Comparison of ENCODE assay signal across 31 cellular contexts in the genomic region with DNA sequence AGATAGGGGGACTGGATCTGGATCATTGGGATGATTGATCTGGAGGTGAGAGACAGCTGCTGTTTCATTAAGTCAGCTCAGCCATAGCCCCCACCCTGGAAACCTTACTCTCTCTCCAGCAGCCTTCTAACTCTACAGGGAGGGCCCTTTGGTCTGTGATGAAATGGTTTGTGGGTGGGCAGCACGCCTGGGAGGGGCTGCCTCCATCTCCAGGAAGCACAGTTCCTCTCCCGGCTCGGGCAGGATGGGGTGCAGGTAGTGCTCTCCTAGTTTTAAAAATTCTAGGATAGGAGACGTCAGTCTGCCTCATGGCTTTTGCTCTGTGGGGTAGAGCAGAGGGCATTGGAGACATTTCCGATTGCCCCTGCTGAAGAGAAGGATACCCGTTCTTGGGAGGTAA.
"Had no signal": no experiment of that assay in that cellular context is flagged by ENCODE, and none has a peak within 500 bp of the region (broad histone marks: within the 10 kb centered on the region; RNA-seq: fewer than 3 reads in every experiment).

No MANE protein-coding gene starts in this region.

- H3K4me1 Mint-ChIP-seq: activated CD4-positive, alpha-beta T cell treated with anti-CD3 and anti-CD28 coated beads, Interleukin-2, amount 10 ng/mL, durations not matched to agents 24 days and 14 days; activated T-helper 17 cell treated with anti-CD3 and anti-CD28 coated beads, Interleukin-2, amount 50 U/mL, for 72 hours; IgD-negative memory B cell had no signal

- H3K27me3 ChIP-seq: adrenal gland, body of pancreas, breast epithelium, Peyer's patch, SJSA1 had no signal

- H3K27ac Mint-ChIP-seq: activated CD4-positive, alpha-beta T cell treated with anti-CD3 and anti-CD28 coated beads, Interleukin-2, amount 10 ng/mL, durations not matched to agents 24 days and 14 days; activated CD8-positive, alpha-beta T cell treated with anti-CD3 and anti-CD28 coated beads for 36 hours; activated naive CD4-positive, alpha-beta T cell treated with anti-CD3 and anti-CD28 coated beads for 36 hours; activated naive CD4-positive, alpha-beta T cell treated with anti-CD3 and anti-CD28 coated beads, Interleukin-2, amount 50 U/mL, for 72 hours; activated T-helper 17 cell treated with anti-CD3 and anti-CD28 coated beads, Interleukin-2, amount 50 U/mL, for 72 hours; T-helper 1 cell treated with Interleukin-12 subunit alpha and Interleukin-12 subunit beta and Interleukin-4 antibody, amounts not matched to agents 30 μg/mL and 1 μg/mL, for 36 hours; T-helper 2 cell treated with Interferon-gamma antibody and Interleukin-4, amounts not matched to agents 5 μg/mL and 100 μg/mL, for 36 hours had no signal

- DNase-seq: activated CD4-positive, alpha-beta T cell treated with anti-CD3 and anti-CD28 coated beads, Interleukin-2, amount 10 ng/mL, durations not matched to agents 24 days and 14 days; activated CD4-positive, alpha-beta T cell treated with anti-CD3 and anti-CD28 coated beads, Interleukin-2, amount 50 U/mL, for 4 hours; activated CD8-positive, alpha-beta T cell treated with anti-CD3 and anti-CD28 coated beads for 36 hours; activated gamma-delta T cell treated with Interleukin-2 at 50 U/mL for 16 hours; activated naive CD4-positive, alpha-beta T cell treated with anti-CD3 and anti-CD28 coated beads for 36 hours; activated T-cell treated with anti-CD3 and anti-CD28 coated beads, Interleukin-2, amount 50 U/mL, for 1 hour; adrenal gland; body of pancreas; caudate nucleus; Karpas-422; KBM-7; NCI-H1105; NCI-H1436; NCI-H1694; NCI-H2029; NCI-H345; NCI-H524 treated with DMSO at 0.1 percent for 48 hours; PC-3; RPMI8226; SHP77 treated with DMSO at 0.1 percent for 48 hours; SK-N-SH had no signal

- H3K9me3 Mint-ChIP-seq: activated CD4-positive, alpha-beta T cell treated with anti-CD3 and anti-CD28 coated beads, Interleukin-2, amount 10 ng/mL, durations not matched to agents 24 days and 14 days; activated CD8-positive, alpha-beta T cell treated with anti-CD3 and anti-CD28 coated beads for 36 hours; activated naive CD4-positive, alpha-beta T cell treated with anti-CD3 and anti-CD28 coated beads for 36 hours; activated naive CD4-positive, alpha-beta T cell treated with anti-CD3 and anti-CD28 coated beads, Interleukin-2, amount 50 U/mL, for 72 hours; activated T-helper 17 cell treated with anti-CD3 and anti-CD28 coated beads, Interleukin-2, amount 50 U/mL, for 72 hours; T-helper 1 cell treated with Interleukin-12 subunit alpha and Interleukin-12 subunit beta and Interleukin-4 antibody, amounts not matched to agents 30 μg/mL and 1 μg/mL, for 36 hours; T-helper 2 cell treated with Interferon-gamma antibody and Interleukin-4, amounts not matched to agents 5 μg/mL and 100 μg/mL, for 36 hours had no signal

- FAIRE-seq: astrocyte, TTC549 had no signal

- H3K4me3 Mint-ChIP-seq: activated CD4-positive, alpha-beta T cell treated with anti-CD3 and anti-CD28 coated beads, Interleukin-2, amount 10 ng/mL, durations not matched to agents 24 days and 14 days; activated CD8-positive, alpha-beta T cell treated with anti-CD3 and anti-CD28 coated beads for 36 hours; activated naive CD4-positive, alpha-beta T cell treated with anti-CD3 and anti-CD28 coated beads for 36 hours; activated T-helper 17 cell treated with anti-CD3 and anti-CD28 coated beads, Interleukin-2, amount 50 U/mL, for 72 hours; IgD-negative memory B cell; T-helper 1 cell treated with Interleukin-12 subunit alpha and Interleukin-12 subunit beta and Interleukin-4 antibody, amounts not matched to agents 30 μg/mL and 1 μg/mL, for 36 hours; T-helper 2 cell treated with Interferon-gamma antibody and Interleukin-4, amounts not matched to agents 5 μg/mL and 100 μg/mL, for 36 hours had no signal

- ATAC-seq: activated CD8-positive, alpha-beta T cell treated with anti-CD3 and anti-CD28 coated beads for 36 hours; activated naive CD4-positive, alpha-beta T cell treated with anti-CD3 and anti-CD28 coated beads, Interleukin-2, amount 50 U/mL, for 72 hours; activated T-helper 17 cell treated with anti-CD3 and anti-CD28 coated beads, Interleukin-2, amount 50 U/mL, for 72 hours; body of pancreas; PC-3 had no signal

- H3K9ac ChIP-seq: SK-N-SH had no signal

- H3K4me3 ChIP-seq: adrenal gland, body of pancreas, breast epithelium, Peyer's patch, SJSA1 had no signal

- H3K4me1 ChIP-seq: adrenal gland, body of pancreas, breast epithelium, Peyer's patch, SJSA1 had no signal

- H3K27ac ChIP-seq: adrenal gland, body of pancreas, breast epithelium, Peyer's patch, SJSA1 had no signal

- H3K9me3 ChIP-seq: adrenal gland, body of pancreas, breast epithelium, Peyer's patch, SJSA1, SK-N-SH had no signal

- H3K36me3 Mint-ChIP-seq: activated naive CD4-positive, alpha-beta T cell treated with anti-CD3 and anti-CD28 coated beads, Interleukin-2, amount 50 U/mL, for 72 hours had no signal

- H3K27me3 Mint-ChIP-seq: activated CD4-positive, alpha-beta T cell treated with anti-CD3 and anti-CD28 coated beads, Interleukin-2, amount 10 ng/mL, durations not matched to agents 24 days and 14 days; activated CD8-positive, alpha-beta T cell treated with anti-CD3 and anti-CD28 coated beads for 36 hours had no signal

- H3K36me3 ChIP-seq: breast epithelium, Peyer's patch, SJSA1 had no signal
